ENCODE assay signal across 23 cellular contexts in genomic region chr18:464311-464659, GRCh38. TPM values are rescaled to one million over a fixed set of nuclear protein-coding genes. Genes with fewer than 3 reads are reported as not detected.
DNase-seq lines count a peak whose midpoint lies in the region; ATAC-seq, FAIRE-seq and TF ChIP-seq lines count a peak whose summit lies in the region.
"Had no signal": no experiment of that assay in that cellular context is flagged by ENCODE, and none has a peak within 500 bp of the region (broad histone marks: within the 10 kb centered on the region; RNA-seq: fewer than 3 reads in every experiment).

No MANE protein-coding gene starts in this region.

- FAIRE-seq in GM12878 (lab: Jason Lieb, UNC): no peak
- FAIRE-seq: frontal cortex, kidney, pancreas had no signal

- H3K4me3 ChIP-seq in GM12878: no peak overlapping the region
- no peak overlapping the region for H3K4me3 ChIP-seq in naive thymus-derived CD4-positive, alpha-beta T cell (ENCODE audit: low read length)
- H3K4me3 ChIP-seq: pancreas, right lobe of liver had no signal

- peaks cover 0 to 2% (median 0%) of the 10 kb centered on the region in 3 donors for H3K27me3 Mint-ChIP-seq in CD14-positive monocyte (ENCODE audit: low read depth in 3 of 3)
- peaks cover 24 to 58% (median 47%) of the 10 kb centered on the region in 5 donors for H3K27me3 Mint-ChIP-seq in naive thymus-derived CD4-positive, alpha-beta T cell

- 17% methylated on average over 3 of the region's 3 CpGs for WGBS in GM12878 (ENCODE audit: insufficient coverage, insufficient replicate concordance, low lambda C conversion rate, missing lambda C conversion rate)

- DNase-seq in CD14-positive monocyte (ENCODE audit: low spot score) (peak; percentile 64), NOMO-1 (lab: John Stamatoyannopoulos, UW; ENCODE audit: unreplicated experiment in 2 of 2) (peak; percentile 60 to 86), GM12878 (ENCODE audit: low read depth, low spot score) (no peak)
- DNase-seq in naive thymus-derived CD4-positive, alpha-beta T cell: no peak
- DNase-seq in activated CD4-positive, CD25-positive, alpha-beta regulatory T cell (lab: John Stamatoyannopoulos, UW): no peak
- no peak for DNase-seq in activated CD4-positive, alpha-beta T cell treated with anti-CD3 and anti-CD28 coated beads for 1 hour
- DNase-seq: activated naive CD4-positive, alpha-beta T cell treated with anti-CD3 and anti-CD28 coated beads, Interleukin-2, amount 10 ng/mL, durations not matched to agents 7 days and 5 days; activated T-cell treated with anti-CD3 and anti-CD28 coated beads, Interleukin-2, amount 50 U/mL, for 4 hours; CD4-positive, alpha-beta memory T cell; DMS53; effector CD4-positive, alpha-beta T cell; kidney; NCI-H1417; NCI-H524; pancreas; right lobe of liver had no signal

- H4K20me1 ChIP-seq in GM12878 (ENCODE audit: control insufficient read depth, insufficient read depth): no peaks in the 10 kb centered on the region

- intact Hi-C loops in CD14-positive monocyte (cut with micrococcal nuclease): loop anchor here in 1 of 2 donors (5.0 to 10.0 kb wide), 5 partner anchors 33 to 189 kb away; no protein-coding TSS in a partner anchor
- intact Hi-C loops in GM12878 (cut with micrococcal nuclease; ENCODE audit: unreplicated experiment): no loop called here
- intact Hi-C loops in naive thymus-derived CD4-positive, alpha-beta T cell (cut with micrococcal nuclease): no loop called here

- no peak overlapping the region for H2AFZ ChIP-seq in GM12878 (ENCODE audit: control insufficient read depth, low read depth, low read length)

- H3K79me2 ChIP-seq in GM12878 (ENCODE audit: control insufficient read depth, insufficient read depth, low read length): no peaks in the 10 kb centered on the region

- no peak overlapping the region for H3K4me2 ChIP-seq in GM12878 (ENCODE audit: control insufficient read depth, insufficient read depth)

- peak overlapping the region in 1 of 2 donors; percentile 71 for H3K4me3 Mint-ChIP-seq in CD14-positive monocyte
- H3K4me3 Mint-ChIP-seq in naive thymus-derived CD4-positive, alpha-beta T cell: no peak overlapping the region
- H3K4me3 Mint-ChIP-seq: activated naive CD4-positive, alpha-beta T cell treated with anti-CD3 and anti-CD28 coated beads, Interleukin-2, amount 10 ng/mL, durations not matched to agents 7 days and 5 days; activated T-cell treated with anti-CD3 and anti-CD28 coated beads, Interleukin-2, amount 50 U/mL, for 4 hours; CD4-positive, alpha-beta memory T cell; H9 had no signal

- in situ Hi-C loops in GM12878 (cut with MboI): no loop called here

- no peaks in the 10 kb centered on the region for H3K36me3 Mint-ChIP-seq in CD14-positive monocyte
- H3K36me3 Mint-ChIP-seq in naive thymus-derived CD4-positive, alpha-beta T cell: no peaks in the 10 kb centered on the region
- H3K36me3 Mint-ChIP-seq: activated naive CD4-positive, alpha-beta T cell treated with anti-CD3 and anti-CD28 coated beads, Interleukin-2, amount 10 ng/mL, durations not matched to agents 7 days and 5 days; CD4-positive, alpha-beta memory T cell had no signal

- CTCF ChIA-PET in GM12878 (lab: Yijun Ruan, JAX): no interaction called here
- CTCF ChIA-PET in naive thymus-derived CD4-positive, alpha-beta T cell (lab: Charles Lee): no interaction called here

- ATAC-seq in GM12878 (no peak), HG03139 (IDR thresholded peaks at IDR 0.05; ENCODE audit: unreplicated experiment) (no peak)
- ATAC-seq in naive thymus-derived CD4-positive, alpha-beta T cell: peak; percentile 65
- no peak for ATAC-seq in activated CD4-positive, CD25-positive, alpha-beta regulatory T cell treated with anti-CD3 and anti-CD28 coated beads, Interleukin-2, amount 50 U/mL, for 24 hours
- ATAC-seq: activated T-cell treated with anti-CD3 and anti-CD28 coated beads, Interleukin-2, amount 50 U/mL, for 4 hours; esophagus mucosa had no signal

- TF ChIP-seq EP300 in GM12878 (IDR thresholded peaks at IDR 0.05; ENCODE audit: borderline replicate concordance in 1 of 2, control insufficient read depth in 1 of 2, low read depth in 2 of 2, low read length in 2 of 2): no peak

- H3K9ac ChIP-seq in GM12878 (ENCODE audit: control insufficient read depth, insufficient read depth, low read length): no peak overlapping the region

- peaks cover 27% of the 10 kb centered on the region for H3K4me1 Mint-ChIP-seq in CD14-positive monocyte
- peaks cover 0 to 6% (median 0%) of the 10 kb centered on the region in 7 donors for H3K4me1 Mint-ChIP-seq in naive thymus-derived CD4-positive, alpha-beta T cell
- H3K4me1 Mint-ChIP-seq: activated naive CD4-positive, alpha-beta T cell treated with anti-CD3 and anti-CD28 coated beads, Interleukin-2, amount 10 ng/mL, durations not matched to agents 7 days and 5 days had no signal

- no peaks in the 10 kb centered on the region for H3K4me1 ChIP-seq in GM12878 (ENCODE audit: control insufficient read depth, insufficient read depth, low read length)
- no peaks in the 10 kb centered on the region for H3K4me1 ChIP-seq in naive thymus-derived CD4-positive, alpha-beta T cell (ENCODE audit: control insufficient read depth in 2 of 2, insufficient read depth in 2 of 2, low read length in 2 of 2)
- H3K4me1 ChIP-seq: pancreas, right lobe of liver had no signal

- no peak for TF ChIP-seq RAD21 in GM12878 (IDR thresholded peaks at IDR 0.05; ENCODE audit: insufficient read depth, low read depth, low read length)

- TF ChIP-seq POLR2A in GM12878 (IDR thresholded peaks at IDR 0.05; ENCODE audit: low read depth, low read length): no peak

- peaks cover 0 to 2% of the 10 kb centered on the region in 2 experiments; a peak in 1 of 4 replicates for H3K27me3 ChIP-seq in GM12878 (replicated peaks in 1 of 2; ENCODE audit: control insufficient read depth in 2 of 2, insufficient read depth in 2 of 2, low read length in 1 of 2)
- H3K27me3 ChIP-seq in naive thymus-derived CD4-positive, alpha-beta T cell (ENCODE audit: control insufficient read depth in 2 of 2, insufficient read depth in 2 of 2, low read length in 2 of 2): no peaks in the 10 kb centered on the region
- H3K27me3 ChIP-seq: pancreas, right lobe of liver had no signal

- POLR2A ChIA-PET in GM12878 (lab: Charles Lee): no interaction called here
- POLR2A ChIA-PET in naive thymus-derived CD4-positive, alpha-beta T cell (lab: Charles Lee): no interaction called here

- no peak overlapping the region for H3K27ac ChIP-seq in GM12878 (ENCODE audit: control insufficient read depth, insufficient read depth)
- no peak overlapping the region for H3K27ac ChIP-seq in naive thymus-derived CD4-positive, alpha-beta T cell (ENCODE audit: low read depth, low read length)
- H3K27ac ChIP-seq: pancreas, right lobe of liver, VCaP had no signal

- H3K36me3 ChIP-seq in GM12878 (ENCODE audit: control insufficient read depth in 2 of 2, insufficient read depth in 2 of 2, low read length in 1 of 2): no peaks in the 10 kb centered on the region
- H3K36me3 ChIP-seq in naive thymus-derived CD4-positive, alpha-beta T cell (ENCODE audit: control insufficient read depth in 2 of 3, insufficient read depth in 3 of 3, low read length in 3 of 3): no peaks in the 10 kb centered on the region
- H3K36me3 ChIP-seq: pancreas, right lobe of liver had no signal

- RAD21 ChIA-PET in GM12878 (lab: Charles Lee; ENCODE audit: unreplicated experiment): no interaction called here

- H3K9me3 ChIP-seq in GM12878 (replicated peaks; ENCODE audit: control insufficient read depth, insufficient read depth, low read length): no peaks in the 10 kb centered on the region
- H3K9me3 ChIP-seq in naive thymus-derived CD4-positive, alpha-beta T cell (ENCODE audit: control insufficient read depth in 2 of 3, low read length in 3 of 3): no peaks in the 10 kb centered on the region
- H3K9me3 ChIP-seq: pancreas, right lobe of liver had no signal

- H3K9me3 Mint-ChIP-seq in CD14-positive monocyte: no peaks in the 10 kb centered on the region
- H3K9me3 Mint-ChIP-seq in naive thymus-derived CD4-positive, alpha-beta T cell: peaks cover 0 to 14% (median 1%) of the 10 kb centered on the region in 11 donors
- H3K9me3 Mint-ChIP-seq: activated naive CD4-positive, alpha-beta T cell treated with anti-CD3 and anti-CD28 coated beads, Interleukin-2, amount 10 ng/mL, durations not matched to agents 7 days and 5 days; activated T-cell treated with anti-CD3 and anti-CD28 coated beads, Interleukin-2, amount 50 U/mL, for 4 hours had no signal

- SMC1A ChIA-PET in GM12878 (lab: Charles Lee; ENCODE audit: uncharacterized antibody, unreplicated experiment): no interaction called here

- BruUV-seq in GM12878 (replicated peaks; lab: Mats Ljungman, UMichigan): no TSS peak

- no peak for TF ChIP-seq CTCF in CD14-positive monocyte (IDR thresholded peaks at IDR 0.05)
- no peak for TF ChIP-seq CTCF in GM12878 (IDR thresholded peaks at IDR 0.05 in 2 of 3, conservative IDR thresholded peaks at IDR 0.05 in 1 of 3; ENCODE audit: control insufficient read depth in 2 of 3, extremely low read depth in 1 of 3, insufficient read depth in 1 of 3, low read depth in 3 of 3, low read length in 3 of 3)

- H3K27ac Mint-ChIP-seq in CD14-positive monocyte: peak overlapping the region; percentile 80 to 93 (median 91)
- H3K27ac Mint-ChIP-seq in naive thymus-derived CD4-positive, alpha-beta T cell: no peak overlapping the region
- H3K27ac Mint-ChIP-seq: activated naive CD4-positive, alpha-beta T cell treated with anti-CD3 and anti-CD28 coated beads, Interleukin-2, amount 10 ng/mL, durations not matched to agents 7 days and 5 days had no signal

TF ChIP-seq in GM12878, 131 proteins besides CTCF, POLR2A, EP300 and RAD21 (continues in another document):
- TF ChIP-seq SPI1 (IDR thresholded peaks at IDR 0.05; ENCODE audit: borderline replicate concordance, insufficient read depth, low read depth, low read length): peak; percentile 32; the same call in 1 of the 2 replicates

RNA-seq across cellular contexts. Expression of gene COLEC12, which starts 36.2 kb away (rescaled TPM):
- polyA plus RNA-seq in CD14-positive monocyte: under 1 TPM; 0.35 to 0.47 TPM
- not detected in 2 replicates for total RNA-seq in GM12878 (2013; cell fraction: nucleolus; rRNA removed)
- total RNA-seq in GM12878 (2014; rRNA removed): not detected in 2 replicates
- not detected in 2 replicates for total RNA-seq in GM12878 (2014; rRNA removed; fragmentation: Illumina TruSeq; extraction: Trizol)
- 0.03 and 0.05 TPM in 2 replicates for total RNA-seq in GM12878 (2021)
- not detected for polyA plus RNA-seq in GM12878 (2011; ENCODE audit: low read depth)
- not detected in 2 replicates for polyA plus RNA-seq in GM12878 (2011; rRNA removed)
- polyA plus RNA-seq in GM12878 (2011; cell fraction: cytosol; rRNA removed): not detected in 2 replicates
- not detected in 2 replicates for polyA plus RNA-seq in GM12878 (2011; cell fraction: nucleus; rRNA removed)
- 0.03 TPM in 1 of 2 replicates, not detected in the other for polyA plus RNA-seq in GM12878 (2012)
- not detected in 2 replicates for polyA plus RNA-seq in GM12878 (2014; fragmentation: Illumina TruSeq; extraction: Trizol)
- not detected for polyA plus RNA-seq in GM12878 (2014; fragmentation: Nextera tagmentation; extraction: Ambion mirVana)
- not detected in 2 replicates for polyA plus RNA-seq in GM12878 (2014; rRNA removed)
- polyA plus RNA-seq in GM12878 (2016; fragmentation: Nextera tagmentation; extraction: Ambion mirVana): under 1 TPM in 1 of 2 experiments, not detected in 1; 0.04 TPM
- polyA minus RNA-seq in GM12878 (2011; rRNA and poly(A)+ RNA removed): not detected in 2 replicates
- polyA minus RNA-seq in GM12878 (2011; cell fraction: cytosol; rRNA and poly(A)+ RNA removed): not detected in 2 replicates
- not detected in 2 replicates for polyA minus RNA-seq in GM12878 (2011; cell fraction: nucleus; rRNA and poly(A)+ RNA removed)
- total RNA-seq in naive thymus-derived CD4-positive, alpha-beta T cell: under 1 TPM in 3 of 5 experiments, not detected in 2; 0.12 to 0.35 (median 0.19) TPM
- polyA plus RNA-seq in naive thymus-derived CD4-positive, alpha-beta T cell: not detected
- total RNA-seq: T-helper 1 cell treated with Interleukin-12 subunit alpha and Interleukin-12 subunit beta and Interleukin-4 antibody, amounts not matched to agents 30 ng/mL and 1 ng/mL, for 36 hours had no signal
- polyA plus RNA-seq: CD4-positive, alpha-beta memory T cell had no signal

Comparison
In these comparisons a context has a peak if more than half of its experiments do, and no peak if none do; other contexts are left out.
1. DNase-seq: peak in CD14-positive monocyte (single experiment) and NOMO-1 (2 of 2); none in GM12878 (single experiment), naive thymus-derived CD4-positive, alpha-beta T cell (0 of 9), activated CD4-positive, CD25-positive, alpha-beta regulatory T cell (0 of 4) and activated CD4-positive, alpha-beta T cell treated with anti-CD3 and anti-CD28 coated beads for 1 hour (single experiment).
2. H3K27ac Mint-ChIP-seq: peak in CD14-positive monocyte (7 of 7); none in naive thymus-derived CD4-positive, alpha-beta T cell (0 of 9).